ENCODE assay signal across 8 cellular contexts in genomic region chr9:84668204-84669007, GRCh38. TPM values are rescaled to one million over a fixed set of nuclear protein-coding genes. Genes with fewer than 3 reads are reported as not detected.
DNase-seq lines count a peak whose midpoint lies in the region; ATAC-seq and TF ChIP-seq lines count a peak whose summit lies in the region.

No MANE protein-coding gene starts in this region.

- no peaks in the 10 kb centered on the region for H3K36me3 ChIP-seq in BE2C
- H3K36me3 ChIP-seq in psoas muscle (ENCODE audit: insufficient read depth in 1 of 2, low read depth in 1 of 2), result no peaks in the 10 kb centered on the region

- TF ChIP-seq CTCF in BE2C (IDR thresholded peaks at IDR 0.05; ENCODE audit: low read depth, low read length) (peak; percentile 57), psoas muscle (IDR thresholded peaks at IDR 0.05) (peak; percentile 51)

- H3K27ac ChIP-seq in psoas muscle, result no peak overlapping the region

- ATAC-seq in GM19023 (IDR thresholded peaks at IDR 0.05; ENCODE audit: unreplicated experiment) (peak; percentile 76), HG03196 (IDR thresholded peaks at IDR 0.05; ENCODE audit: unreplicated experiment) (peak; percentile 75), psoas muscle (peak; percentile 77 to 94 (median 88)), HG02840 (IDR thresholded peaks at IDR 0.05; ENCODE audit: low FRiP score, unreplicated experiment) (no peak)

- H3K4me3 ChIP-seq in BE2C (ENCODE audit: low read depth, low read length) (peak overlapping the region; percentile 42), psoas muscle (peak overlapping the region; percentile 61)

- peaks cover 47% of the 10 kb centered on the region for H3K27me3 ChIP-seq in BE2C
- peaks cover 2 to 60% (median 3%) of the 10 kb centered on the region in 3 donors for H3K27me3 ChIP-seq in psoas muscle (ENCODE audit: insufficient read depth in 3 of 3, low read length in 2 of 3)

- DNase-seq in BE2C (peak; percentile 81), NCI-H82 (lab: John Stamatoyannopoulos, UW) (peak; percentile 70), anterior cingulate cortex (lab: John Stamatoyannopoulos, UW) (peak in 57 of 58 donors; percentile 35 to 98 (median 79)), hepatic stellate cell (ENCODE audit: low spot score) (peak; percentile 69), psoas muscle (peak; percentile 73 to 74)

- H3K9me3 ChIP-seq in BE2C (no peaks in the 10 kb centered on the region), psoas muscle (no peaks in the 10 kb centered on the region)

- WGBS in psoas muscle, 3 donors, result 0% methylated on average over 72 to 76 of the region's 76 CpGs

- intact Hi-C loops in psoas muscle (cut with DNase I), result no loop called here

- no peaks in the 10 kb centered on the region for H3K4me1 ChIP-seq in BE2C
- peaks cover 5% of the 10 kb centered on the region for H3K4me1 ChIP-seq in psoas muscle

RNA-seq across cellular contexts. Expression of gene NTRK2, which starts 1.1 kb away (rescaled TPM):
- not detected for polyA plus RNA-seq in BE2C (2012; ENCODE audit: insufficient read depth, insufficient read length, low read depth)
- total RNA-seq in psoas muscle, result 1 to 10 TPM; 1.1 to 3.6 (median 1.4) TPM
- 1 to 10 TPM in 1 of 3 donors, under 1 TPM in 2; 0.46 to 1.4 (median 0.65) TPM for polyA plus RNA-seq in psoas muscle
